In genomic region chr3:9153763-9154601, GRCh38 we compare ENCODE assay signal across 14 cellular contexts.
DNase-seq lines count a peak whose midpoint lies in the region; ATAC-seq, FAIRE-seq and TF ChIP-seq lines count a peak whose summit lies in the region.
"Had no signal": no experiment of that assay in that cellular context is flagged by ENCODE, and none has a peak within 500 bp of the region (broad histone marks: within the 10 kb centered on the region; RNA-seq: fewer than 3 reads in every experiment).

No MANE protein-coding gene starts in this region.

- WGBS in endodermal cell (ENCODE audit: insufficient coverage in 1 of 2, insufficient read length in 1 of 2), 2 experiments = 90 to 91% methylated on average over 5 to 15 of the region's 15 CpGs
- 66 to 75% methylated on average over 15 of the region's 15 CpGs for WGBS in lung, 2 donors
- WGBS in smooth muscle cell (ENCODE audit: low lambda C conversion rate) = 49% methylated on average over 15 of the region's 15 CpGs

- peaks cover 32% of the 10 kb centered on the region for H3K9me3 Mint-ChIP-seq in endodermal cell

- ATAC-seq in lung (ENCODE audit: insufficient read depth, low FRiP score) (no peak), GM19395 (IDR thresholded peaks at IDR 0.05; ENCODE audit: unreplicated experiment) (no peak), HG03025 (IDR thresholded peaks at IDR 0.05; ENCODE audit: low FRiP score, unreplicated experiment) (no peak)

- TF ChIP-seq CTCF in endodermal cell (conservative IDR thresholded peaks at IDR 0.05) = no peak
- TF ChIP-seq CTCF in lung (IDR thresholded peaks at IDR 0.05; ENCODE audit: control extremely low read depth, extremely low read depth) = no peak
- TF ChIP-seq CTCF in smooth muscle cell (IDR thresholded peaks at IDR 0.05; ENCODE audit: borderline replicate concordance, insufficient read depth, poor library complexity, severe bottlenecking) = no peak
- TF ChIP-seq CTCF in D721Med (IDR thresholded peaks at IDR 0.05; ENCODE audit: insufficient read depth, missing control alignments) = no peak

- in situ Hi-C loops in G401 (cut with HindIII; ENCODE audit: low sequenced_read_pairs) = no loop called here

- H3K9me3 ChIP-seq in endodermal cell (ENCODE audit: control insufficient read depth, low read length) (peaks cover 27% of the 10 kb centered on the region), lung (ENCODE audit: control insufficient read depth in 2 of 2, insufficient read depth in 1 of 2, low read length in 1 of 2) (peaks cover 0 to 24% of the 10 kb centered on the region in 2 donors), smooth muscle cell (replicated peaks; ENCODE audit: low read depth) (peaks cover 3% of the 10 kb centered on the region)

- H3K27ac ChIP-seq in endodermal cell (ENCODE audit: low read depth, low read length) = no peak overlapping the region
- H3K27ac ChIP-seq in lung (ENCODE audit: low read depth in 1 of 2, low read length in 1 of 2) = no peak overlapping the region
- peak overlapping the region; percentile 12 for H3K27ac ChIP-seq in smooth muscle cell (ENCODE audit: low read depth)

- H3K4me3 ChIP-seq in endodermal cell (ENCODE audit: low read length) = no peak overlapping the region
- H3K4me3 ChIP-seq in lung = no peak overlapping the region
- H3K4me3 ChIP-seq in smooth muscle cell = no peak overlapping the region

- H3K79me2 ChIP-seq in smooth muscle cell (ENCODE audit: low read depth) = no peaks in the 10 kb centered on the region

- H3K9ac ChIP-seq in endodermal cell (ENCODE audit: extremely low read depth, low read length, poor library complexity, severe bottlenecking) = no peak overlapping the region
- H3K9ac ChIP-seq in smooth muscle cell (ENCODE audit: low read depth) = no peak overlapping the region

- no peaks in the 10 kb centered on the region for H4K20me1 ChIP-seq in smooth muscle cell (ENCODE audit: low read depth)

- no peaks in the 10 kb centered on the region for H3K27me3 ChIP-seq in endodermal cell (ENCODE audit: control insufficient read depth, insufficient read depth, low read length, poor library complexity, severe bottlenecking)
- no peaks in the 10 kb centered on the region for H3K27me3 ChIP-seq in lung (ENCODE audit: control insufficient read depth, insufficient read depth)
- H3K27me3 ChIP-seq in smooth muscle cell (ENCODE audit: low read depth) = no peaks in the 10 kb centered on the region

- peaks cover 25% of the 10 kb centered on the region for H3K4me1 Mint-ChIP-seq in endodermal cell
- H3K4me1 Mint-ChIP-seq: CD14-positive monocyte had no signal

- no peaks in the 10 kb centered on the region for H3F3A ChIP-seq in smooth muscle cell (ENCODE audit: low read depth)

- H2AFZ ChIP-seq in smooth muscle cell (ENCODE audit: low read depth) = peak overlapping the region; percentile 5

- DNase-seq in G401 (ENCODE audit: low spot score) (peak; percentile 80), endodermal cell (peak; percentile 58), lung (ENCODE audit: low spot score) (peak; percentile 35), smooth muscle cell (lab: John Stamatoyannopoulos, UW; ENCODE audit: unreplicated experiment) (no peak), HCEC 1CT (no peak), D721Med (ENCODE audit: insufficient read length, low spot score) (no peak)
- DNase-seq: activated CD4-positive, alpha-beta T cell treated with anti-CD3 and anti-CD28 coated beads for 48 hours; GDM1; NCI-H2171 treated with DMSO at 0.1 percent for 48 hours had no signal

- H3K36me3 ChIP-seq in endodermal cell (ENCODE audit: control insufficient read depth, insufficient read depth, low read length) (no peaks in the 10 kb centered on the region), lung (ENCODE audit: control insufficient read depth in 2 of 2, insufficient read depth in 2 of 2, low read length in 2 of 2) (no peaks in the 10 kb centered on the region), smooth muscle cell (ENCODE audit: low read depth) (no peaks in the 10 kb centered on the region)

- no peak overlapping the region for H3K27ac Mint-ChIP-seq in endodermal cell
- H3K27ac Mint-ChIP-seq: CD14-positive monocyte had no signal

- peaks cover 9% of the 10 kb centered on the region for H3K4me1 ChIP-seq in endodermal cell (ENCODE audit: control insufficient read depth, insufficient read depth, low read length)
- no peaks in the 10 kb centered on the region for H3K4me1 ChIP-seq in lung (ENCODE audit: control insufficient read depth in 2 of 2, insufficient read depth in 2 of 2, low read length in 2 of 2)
- no peaks in the 10 kb centered on the region for H3K4me1 ChIP-seq in smooth muscle cell (ENCODE audit: low read depth)

- no peak for FAIRE-seq in D721Med (lab: Jason Lieb, UNC)
- FAIRE-seq: bronchial epithelial cell, endometrium had no signal

- H3K4me3 Mint-ChIP-seq in endodermal cell = no peak overlapping the region
- H3K4me3 Mint-ChIP-seq: CD14-positive monocyte had no signal

- peaks cover 7% of the 10 kb centered on the region for H3K36me3 Mint-ChIP-seq in endodermal cell (ENCODE audit: low read depth)

- H3K4me2 ChIP-seq in smooth muscle cell = peak overlapping the region; percentile 36

- H3K27me3 Mint-ChIP-seq in endodermal cell (ENCODE audit: insufficient read depth) = peaks cover 18% of the 10 kb centered on the region

Comparison
In these comparisons a context has a peak if more than half of its experiments do, and no peak if none do; other contexts are left out.
1. DNase-seq: peak in G401 (single experiment), endodermal cell (single experiment) and lung (single experiment); none in smooth muscle cell (single experiment), HCEC 1CT (single experiment) and D721Med (single experiment).